10 cellular contexts compared by ENCODE assay signal in genomic region chr11:119694334-119694733, GRCh38. TPM values are rescaled to one million over a fixed set of nuclear protein-coding genes. Genes with fewer than 3 reads are reported as not detected.
DNase-seq lines count a peak whose midpoint lies in the region; ATAC-seq and TF ChIP-seq lines count a peak whose summit lies in the region.
"Had no signal": no experiment of that assay in that cellular context is flagged by ENCODE, and none has a peak within 500 bp of the region (broad histone marks: within the 10 kb centered on the region; RNA-seq: fewer than 3 reads in every experiment).

No MANE protein-coding gene starts in this region.

- H3K36me3 ChIP-seq in GM06990 (ENCODE audit: control insufficient read depth, insufficient read depth, low read length) (no peaks in the 10 kb centered on the region), tibial nerve (no peaks in the 10 kb centered on the region)

- TF ChIP-seq CTCF in GM06990 (IDR thresholded peaks at IDR 0.05; ENCODE audit: insufficient read depth, low read length, poor library complexity, severe bottlenecking), result peak; percentile 45
- no peak for TF ChIP-seq CTCF in mesothelial cell of epicardium (IDR thresholded peaks at IDR 0.05; ENCODE audit: unreplicated experiment)
- TF ChIP-seq CTCF in tibial nerve (IDR thresholded peaks at IDR 0.05), result no peak

- no peak for TF ChIP-seq EP300 in tibial nerve (IDR thresholded peaks at IDR 0.05)

- no peak overlapping the region for H3K27ac ChIP-seq in tibial nerve
- H3K27ac ChIP-seq: SJCRH30 had no signal

- no peak for ATAC-seq in stimulated activated memory B cell treated with anti-CD40 and anti-IgM and Interleukin-4, amounts not matched to agents 10 μg/mL and 1 μg/mL and 100 μg/mL, for 72 hours
- ATAC-seq in HG02885 (IDR thresholded peaks at IDR 0.05; ENCODE audit: poor library complexity, unreplicated experiment), result no peak

- H3K36me3 Mint-ChIP-seq in mesothelial cell of epicardium, result no peaks in the 10 kb centered on the region
- H3K36me3 Mint-ChIP-seq in stimulated activated memory B cell treated with anti-CD40 and anti-IgM and Interleukin-4, amounts not matched to agents 10 μg/mL and 1 μg/mL and 100 μg/mL, for 72 hours, result no peaks in the 10 kb centered on the region
- H3K36me3 Mint-ChIP-seq: activated naive CD4-positive, alpha-beta T cell treated with anti-CD3 and anti-CD28 coated beads, Interleukin-2, amount 50 U/mL, for 24 hours had no signal

- H3K27me3 ChIP-seq in GM06990 (replicated peaks; ENCODE audit: control insufficient read depth, insufficient read depth, low read length), result no peaks in the 10 kb centered on the region
- no peaks in the 10 kb centered on the region for H3K27me3 ChIP-seq in tibial nerve
- H3K27me3 ChIP-seq: SJCRH30 had no signal

- H3K27ac Mint-ChIP-seq in mesothelial cell of epicardium, result peak overlapping the region; percentile 91
- H3K27ac Mint-ChIP-seq in stimulated activated memory B cell treated with anti-CD40 and anti-IgM and Interleukin-4, amounts not matched to agents 10 μg/mL and 1 μg/mL and 100 μg/mL, for 72 hours, result no peak overlapping the region
- H3K27ac Mint-ChIP-seq: activated naive CD4-positive, alpha-beta T cell treated with anti-CD3 and anti-CD28 coated beads, Interleukin-2, amount 50 U/mL, for 24 hours had no signal

- peaks cover 67% of the 10 kb centered on the region for H3K4me1 Mint-ChIP-seq in mesothelial cell of epicardium
- no peaks in the 10 kb centered on the region for H3K4me1 Mint-ChIP-seq in stimulated activated memory B cell treated with anti-CD40 and anti-IgM and Interleukin-4, amounts not matched to agents 10 μg/mL and 1 μg/mL and 100 μg/mL, for 72 hours

- DNase-seq in GM06990 (ENCODE audit: extremely low read depth, insufficient read length) (no peak), HuH-7 (ENCODE audit: low spot score) (peak; percentile 71), UCSD-AML1 (lab: John Stamatoyannopoulos, UW; ENCODE audit: unreplicated experiment) (peak; percentile 61), mesothelial cell of epicardium (ENCODE audit: low spot score in 2 of 2, unreplicated experiment in 2 of 2) (no peak), tibial nerve (ENCODE audit: low spot score in 2 of 2) (no peak)
- DNase-seq in activated CD4-positive, alpha-beta T cell treated with anti-CD3 and anti-CD28 coated beads, Interleukin-2, amount 50 U/mL, for 48 hours, result no peak

- no peak for TF ChIP-seq POLR2A in tibial nerve (IDR thresholded peaks at IDR 0.05)

- H3K4me3 Mint-ChIP-seq in mesothelial cell of epicardium, result no peak overlapping the region
- H3K4me3 Mint-ChIP-seq in stimulated activated memory B cell treated with anti-CD40 and anti-IgM and Interleukin-4, amounts not matched to agents 10 μg/mL and 1 μg/mL and 100 μg/mL, for 72 hours, result no peak overlapping the region
- H3K4me3 Mint-ChIP-seq: activated naive CD4-positive, alpha-beta T cell treated with anti-CD3 and anti-CD28 coated beads, Interleukin-2, amount 50 U/mL, for 24 hours had no signal

- no peaks in the 10 kb centered on the region for H3K27me3 Mint-ChIP-seq in mesothelial cell of epicardium (ENCODE audit: low read depth)
- H3K27me3 Mint-ChIP-seq in stimulated activated memory B cell treated with anti-CD40 and anti-IgM and Interleukin-4, amounts not matched to agents 10 μg/mL and 1 μg/mL and 100 μg/mL, for 72 hours, result peaks cover 12% of the 10 kb centered on the region
- H3K27me3 Mint-ChIP-seq: activated naive CD4-positive, alpha-beta T cell treated with anti-CD3 and anti-CD28 coated beads, Interleukin-2, amount 50 U/mL, for 24 hours had no signal

- peaks cover 0 to 33% (median 4%) of the 10 kb centered on the region in 4 donors for H3K4me1 ChIP-seq in tibial nerve

- H3K9me3 Mint-ChIP-seq in mesothelial cell of epicardium, result no peaks in the 10 kb centered on the region
- no peaks in the 10 kb centered on the region for H3K9me3 Mint-ChIP-seq in stimulated activated memory B cell treated with anti-CD40 and anti-IgM and Interleukin-4, amounts not matched to agents 10 μg/mL and 1 μg/mL and 100 μg/mL, for 72 hours
- H3K9me3 Mint-ChIP-seq: activated naive CD4-positive, alpha-beta T cell treated with anti-CD3 and anti-CD28 coated beads, Interleukin-2, amount 50 U/mL, for 24 hours had no signal

- H3K4me3 ChIP-seq in GM06990 (replicated peaks; ENCODE audit: low read depth, low read length) (no peak overlapping the region), tibial nerve (no peak overlapping the region)
- H3K4me3 ChIP-seq: SJCRH30 had no signal

- H3K9me3 ChIP-seq in tibial nerve, result no peaks in the 10 kb centered on the region
- H3K9me3 ChIP-seq: SJCRH30 had no signal

- 69 to 70% methylated on average over 3 of the region's 3 CpGs for WGBS in tibial nerve, 2 donors

RNA-seq across cellular contexts. Expression of gene NECTIN1, which starts 34.7 kb away (rescaled TPM):
- total RNA-seq in mesothelial cell of epicardium, result 45.3 to 46.8 TPM (median 45.5 TPM) in 3 replicates
- total RNA-seq in tibial nerve, result 10 to 100 TPM in 3 of 4 donors, 1 to 10 TPM in 1; 6.0 to 29.1 (median 14.0) TPM

Comparison
In these comparisons a context has a peak if more than half of its experiments do, and no peak if none do; other contexts are left out.
1. DNase-seq: peak in HuH-7 (single experiment) and UCSD-AML1 (single experiment); none in GM06990 (single experiment), mesothelial cell of epicardium (0 of 2), activated CD4-positive, alpha-beta T cell treated with anti-CD3 and anti-CD28 coated beads, Interleukin-2, amount 50 U/mL, for 48 hours (0 of 2) and tibial nerve (0 of 2).